10 cellular contexts compared by ENCODE assay signal in the genomic region with DNA sequence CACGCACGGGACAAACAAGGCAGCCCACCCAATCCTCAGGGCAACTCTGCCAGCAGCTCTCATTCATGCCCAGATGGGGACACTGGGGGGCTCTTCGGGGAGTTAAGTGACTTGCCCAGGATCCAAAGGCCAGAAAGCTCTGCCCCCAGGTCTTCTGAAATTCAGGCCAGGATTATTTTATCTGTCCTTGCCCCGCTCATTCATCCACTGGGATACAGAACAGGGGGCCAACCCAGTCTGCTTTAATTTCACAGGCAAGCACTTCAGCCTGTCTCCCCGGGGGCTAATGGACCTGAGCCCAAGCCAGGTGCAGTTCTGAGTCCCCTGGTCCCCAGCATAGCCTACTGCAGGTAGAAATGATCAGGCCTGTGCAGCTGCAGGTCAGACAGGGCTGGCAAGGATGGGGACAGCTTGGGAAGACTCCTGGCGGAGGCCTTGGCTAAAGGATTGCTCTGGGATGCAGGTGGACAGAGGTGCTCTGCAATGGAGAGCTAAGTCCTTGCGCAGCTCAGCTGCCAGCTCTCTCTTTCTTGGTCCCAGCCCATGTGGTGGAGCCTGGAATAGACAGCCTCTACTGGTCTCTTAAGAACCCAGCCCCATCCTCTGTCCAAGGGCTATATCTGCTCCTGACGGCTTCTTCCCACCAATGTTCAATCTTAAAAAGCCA. TPM values are rescaled to one million over a fixed set of nuclear protein-coding genes. Genes with fewer than 3 reads are reported as not detected.
DNase-seq lines count a peak whose midpoint lies in the region; ATAC-seq and TF ChIP-seq lines count a peak whose summit lies in the region.
"Had no signal": no experiment of that assay in that cellular context is flagged by ENCODE, and none has a peak within 500 bp of the region (broad histone marks: within the 10 kb centered on the region; RNA-seq: fewer than 3 reads in every experiment).

No MANE protein-coding gene starts in this region.

- no peaks in the 10 kb centered on the region for H3K9me3 Mint-ChIP-seq in T-helper 1 cell treated with Interleukin-12 subunit alpha and Interleukin-12 subunit beta and Interleukin-4 antibody, amounts not matched to agents 30 μg/mL and 1 μg/mL, for 36 hours

- POLR2A ChIA-PET in SK-N-SH (lab: Yijun Ruan, JAX) = interaction anchor here (0.6 to 1.8 kb wide), 7 partner anchors 10 to 137 kb away, joined by 3 to 8 read pairs (median 4); partner anchors contain the start of gene CBFB

- H3F3A ChIP-seq in SK-N-SH (replicated peaks; ENCODE audit: insufficient read depth) = peaks cover 8% of the 10 kb centered on the region

- no peak for TF ChIP-seq CTCF in SK-N-SH (IDR thresholded peaks at IDR 0.05)
- TF ChIP-seq CTCF in hepatocyte (IDR thresholded peaks at IDR 0.05; ENCODE audit: poor library complexity) = no peak

- peak overlapping the region; percentile 79 for H3K4me3 Mint-ChIP-seq in T-helper 1 cell treated with Interleukin-12 subunit alpha and Interleukin-12 subunit beta and Interleukin-4 antibody, amounts not matched to agents 30 μg/mL and 1 μg/mL, for 36 hours

- H3K36me3 Mint-ChIP-seq in T-helper 1 cell treated with Interleukin-12 subunit alpha and Interleukin-12 subunit beta and Interleukin-4 antibody, amounts not matched to agents 30 μg/mL and 1 μg/mL, for 36 hours (ENCODE audit: low read depth) = peaks cover 34% of the 10 kb centered on the region

- peaks cover 36% of the 10 kb centered on the region for H3K4me1 Mint-ChIP-seq in T-helper 1 cell treated with Interleukin-12 subunit alpha and Interleukin-12 subunit beta and Interleukin-4 antibody, amounts not matched to agents 30 μg/mL and 1 μg/mL, for 36 hours (ENCODE audit: low read depth)

- H3K79me2 ChIP-seq in SK-N-SH (ENCODE audit: insufficient read depth) (no peaks in the 10 kb centered on the region), hepatocyte (peaks cover 4% of the 10 kb centered on the region)

- no peak overlapping the region; the same call in 1 of the 2 replicates for H3K4me2 ChIP-seq in SK-N-SH
- peak overlapping the region; percentile 92 for H3K4me2 ChIP-seq in hepatocyte

- no peak for TF ChIP-seq EP300 in SK-N-SH (IDR thresholded peaks at IDR 0.05; ENCODE audit: borderline replicate concordance in 1 of 2, low read depth in 1 of 2, low read length in 1 of 2)

- H3K9me2 ChIP-seq in SK-N-SH (no peaks in the 10 kb centered on the region), hepatocyte (replicated peaks; ENCODE audit: insufficient read depth) (no peaks in the 10 kb centered on the region)

- H3K36me3 ChIP-seq in SK-N-SH (replicated peaks in 1 of 2; ENCODE audit: control insufficient read depth in 1 of 2, insufficient read depth in 2 of 2, low read length in 1 of 2) (peaks cover 10 to 25% of the 10 kb centered on the region in 2 experiments), hepatocyte (replicated peaks; ENCODE audit: insufficient read depth, low read depth) (no peaks in the 10 kb centered on the region), stomach smooth muscle (ENCODE audit: control insufficient read depth in 2 of 2, insufficient read depth in 2 of 2, low read length in 2 of 2) (peaks cover 8 to 18% of the 10 kb centered on the region in 2 donors)

- no peak overlapping the region for H3K9ac ChIP-seq in SK-N-SH
- H3K9ac ChIP-seq in stomach smooth muscle (ENCODE audit: low read length in 2 of 2) = peak overlapping the region; percentile 15 to 21

- H3K27me3 ChIP-seq in SK-N-SH (ENCODE audit: insufficient read depth) = no peaks in the 10 kb centered on the region
- peaks cover 19% of the 10 kb centered on the region for H3K27me3 ChIP-seq in hepatocyte
- peaks cover 2 to 17% of the 10 kb centered on the region in 2 donors for H3K27me3 ChIP-seq in stomach smooth muscle (ENCODE audit: control insufficient read depth in 1 of 2, insufficient read depth in 2 of 2, low read length in 2 of 2)

- H3K27ac ChIP-seq in SK-N-SH (ENCODE audit: low read depth in 2 of 2, low read length in 1 of 2) (peak overlapping the region in 1 of 2 experiments; percentile 90; a peak in 2 of 4 replicates), hepatocyte (peak overlapping the region; percentile 98), stomach smooth muscle (ENCODE audit: low read length) (peak overlapping the region; percentile 81)

- H3K9me3 ChIP-seq in SK-N-SH (no peaks in the 10 kb centered on the region), hepatocyte (ENCODE audit: low read depth) (no peaks in the 10 kb centered on the region), stomach smooth muscle (ENCODE audit: control insufficient read depth in 2 of 2, low read length in 2 of 2) (no peaks in the 10 kb centered on the region)

- H3K4me1 ChIP-seq in SK-N-SH (ENCODE audit: control insufficient read depth in 1 of 2, insufficient read depth in 2 of 2, low read depth in 1 of 2, low read length in 1 of 2) = peaks cover 0 to 11% of the 10 kb centered on the region in 2 experiments; a peak in 1 of 4 replicates
- H3K4me1 ChIP-seq in hepatocyte (ENCODE audit: insufficient read depth) = peaks cover 17% of the 10 kb centered on the region
- peaks cover 27% of the 10 kb centered on the region for H3K4me1 ChIP-seq in stomach smooth muscle (ENCODE audit: control insufficient read depth, insufficient read depth, low read length)

- no peak for TF ChIP-seq RAD21 in SK-N-SH (IDR thresholded peaks at IDR 0.05; ENCODE audit: low read length)

- CTCF ChIA-PET in SK-N-SH (lab: Yijun Ruan, JAX) = interaction anchor here (0.5 to 14.2 kb wide), 19 partner anchors 9 to 251 kb away, joined by 3 to 470 read pairs (median 4); partner anchors contain the start of genes CBFB, CES3, FBXL8 and TRADD

- 0 out of 2 replicates have a peak overlapping the region, but pooled peaks have one; percentile 43 for H2AFZ ChIP-seq in SK-N-SH (ENCODE audit: low read depth)
- peak overlapping the region; percentile 94 for H2AFZ ChIP-seq in hepatocyte

- 67% methylated on average over 6 of the region's 8 CpGs for WGBS in SK-N-SH (ENCODE audit: low lambda C conversion rate)
- WGBS in hepatocyte (ENCODE audit: low lambda C conversion rate, missing lambda C conversion rate) = 58% methylated on average over 8 of the region's 8 CpGs

- DNase-seq in T-helper 1 cell (no peak), SK-N-SH (no peak), hepatocyte (ENCODE audit: low spot score) (no peak), Ammon's horn (ENCODE audit: low spot score) (no peak)
- DNase-seq: DND-41, occipital lobe had no signal

- peak overlapping the region in 1 of 2 experiments; percentile 66; a peak in 1 of 4 replicates for H3K4me3 ChIP-seq in SK-N-SH (ENCODE audit: low read depth in 2 of 2, low read length in 1 of 2)
- H3K4me3 ChIP-seq in hepatocyte = no peak overlapping the region
- peak overlapping the region; percentile 59 to 77 for H3K4me3 ChIP-seq in stomach smooth muscle (ENCODE audit: low read length in 2 of 2)

- H3K27ac Mint-ChIP-seq in T-helper 1 cell treated with Interleukin-12 subunit alpha and Interleukin-12 subunit beta and Interleukin-4 antibody, amounts not matched to agents 30 μg/mL and 1 μg/mL, for 36 hours = peak overlapping the region; percentile 50

- ATAC-seq in GM18520 (IDR thresholded peaks at IDR 0.05; ENCODE audit: unreplicated experiment) (no peak), HG03457 (IDR thresholded peaks at IDR 0.05; ENCODE audit: unreplicated experiment) (no peak)

- peaks cover 15% of the 10 kb centered on the region for H4K20me1 ChIP-seq in SK-N-SH (ENCODE audit: insufficient read depth)
- no peaks in the 10 kb centered on the region for H4K20me1 ChIP-seq in hepatocyte (ENCODE audit: insufficient read depth, poor library complexity, severe bottlenecking)

- H3K27me3 Mint-ChIP-seq in T-helper 1 cell treated with Interleukin-12 subunit alpha and Interleukin-12 subunit beta and Interleukin-4 antibody, amounts not matched to agents 30 μg/mL and 1 μg/mL, for 36 hours (ENCODE audit: low read depth) = no peaks in the 10 kb centered on the region

TF ChIP-seq in SK-N-SH, 30 proteins besides CTCF, POLR2A, EP300 and RAD21:
- TF ChIP-seq, protein P1, sequence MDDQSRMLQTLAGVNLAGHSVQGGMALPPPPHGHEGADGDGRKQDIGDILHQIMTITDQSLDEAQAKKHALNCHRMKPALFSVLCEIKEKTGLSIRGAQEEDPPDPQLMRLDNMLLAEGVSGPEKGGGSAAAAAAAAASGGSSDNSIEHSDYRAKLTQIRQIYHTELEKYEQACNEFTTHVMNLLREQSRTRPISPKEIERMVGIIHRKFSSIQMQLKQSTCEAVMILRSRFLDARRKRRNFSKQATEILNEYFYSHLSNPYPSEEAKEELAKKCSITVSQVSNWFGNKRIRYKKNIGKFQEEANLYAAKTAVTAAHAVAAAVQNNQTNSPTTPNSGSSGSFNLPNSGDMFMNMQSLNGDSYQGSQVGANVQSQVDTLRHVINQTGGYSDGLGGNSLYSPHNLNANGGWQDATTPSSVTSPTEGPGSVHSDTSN (IDR thresholded peaks at IDR 0.05) = no peak
- 0 out of 2 replicates have a peak, but pooled peaks have one; percentile 2 for TF ChIP-seq TCF12 (IDR thresholded peaks at IDR 0.05)
- no peak for TF ChIP-seq MXI1 (IDR thresholded peaks at IDR 0.05; ENCODE audit: low read depth, low read length)

RNA-seq across cellular contexts. Expression of gene B3GNT9, which starts 0.8 kb away (rescaled TPM):
- 9.8 and 9.9 TPM in 2 replicates for polyA plus RNA-seq in SK-N-SH (2012; rRNA removed)
- polyA plus RNA-seq in SK-N-SH (2012; cell fraction: cytosol; rRNA removed) = 5.4 and 8.2 TPM in 2 replicates
- 23.8 and 29.1 TPM in 2 replicates for polyA plus RNA-seq in SK-N-SH (2012; cell fraction: nucleus; rRNA removed)
- total RNA-seq in hepatocyte = 33.3 and 34.5 TPM in 2 replicates
- 37.5 and 44.2 TPM in 2 replicates for polyA plus RNA-seq in hepatocyte

RNA-seq across cellular contexts. Expression of gene TRADD, which starts 8.1 kb away (rescaled TPM):
- 27.7 and 28.5 TPM in 2 replicates for polyA plus RNA-seq in SK-N-SH (2012; rRNA removed)
- polyA plus RNA-seq in SK-N-SH (2012; cell fraction: cytosol; rRNA removed) = 13.4 and 21.9 TPM in 2 replicates
- 53.4 and 65.8 TPM in 2 replicates for polyA plus RNA-seq in SK-N-SH (2012; cell fraction: nucleus; rRNA removed)
- 18.5 and 21.9 TPM in 2 replicates for total RNA-seq in hepatocyte
- polyA plus RNA-seq in hepatocyte = 31.4 and 32.4 TPM in 2 replicates

RNA-seq across cellular contexts. Expression of gene FBXL8, which starts 8.2 kb away (rescaled TPM):
- polyA plus RNA-seq in SK-N-SH (2012; rRNA removed) = 17.8 and 21.8 TPM in 2 replicates
- polyA plus RNA-seq in SK-N-SH (2012; cell fraction: cytosol; rRNA removed) = 2.9 and 5.0 TPM in 2 replicates
- polyA plus RNA-seq in SK-N-SH (2012; cell fraction: nucleus; rRNA removed) = 198 and 356 TPM in 2 replicates
- 10.7 and 11.1 TPM in 2 replicates for total RNA-seq in hepatocyte
- 15.9 and 19.8 TPM in 2 replicates for polyA plus RNA-seq in hepatocyte

RNA-seq across cellular contexts. Expression of gene HSF4, which starts 13.0 kb away (rescaled TPM):
- polyA plus RNA-seq in SK-N-SH (2012; rRNA removed) (33.4 and 44.4 TPM in 2 replicates), hepatocyte (8.5 and 15.7 TPM in 2 replicates)
- polyA plus RNA-seq in SK-N-SH (2012; cell fraction: cytosol; rRNA removed) = 2.1 and 4.7 TPM in 2 replicates
- 393 and 428 TPM in 2 replicates for polyA plus RNA-seq in SK-N-SH (2012; cell fraction: nucleus; rRNA removed)
- total RNA-seq in hepatocyte = 3.2 and 5.5 TPM in 2 replicates

RNA-seq across cellular contexts. Expression of gene NOL3, which starts 18.8 kb away (rescaled TPM):
- 34.1 and 38.7 TPM in 2 replicates for polyA plus RNA-seq in SK-N-SH (2012; rRNA removed)
- 16.9 and 22.0 TPM in 2 replicates for polyA plus RNA-seq in SK-N-SH (2012; cell fraction: cytosol; rRNA removed)
- 131 and 167 TPM in 2 replicates for polyA plus RNA-seq in SK-N-SH (2012; cell fraction: nucleus; rRNA removed)
- total RNA-seq in hepatocyte = 8.1 and 9.3 TPM in 2 replicates
- 10.9 and 11.0 TPM in 2 replicates for polyA plus RNA-seq in hepatocyte
